In genomic region chr22:25564979-25565677, GRCh38 we compare ENCODE assay signal across 8 cellular contexts. TPM values are rescaled to one million over a fixed set of nuclear protein-coding genes. Genes with fewer than 3 reads are reported as not detected.
DNase-seq lines count a peak whose midpoint lies in the region; ATAC-seq and TF ChIP-seq lines count a peak whose summit lies in the region.

No MANE protein-coding gene starts in this region.

- intact Hi-C loops in OCI-LY7 (cut with micrococcal nuclease; ENCODE audit: unreplicated experiment) (loop anchor here (5.0 kb wide), 3 partner anchors 62 to 207 kb away; no protein-coding TSS in a partner anchor), MCF 10A (cut with micrococcal nuclease) (loop anchor here (5.0 kb wide), 1 partner anchor 103 kb away; no protein-coding TSS in a partner anchor)

- peak overlapping the region; percentile 68 for H3K4me3 ChIP-seq in CD8-positive, alpha-beta memory T cell (ENCODE audit: low read length)
- H3K4me3 ChIP-seq in OCI-LY7 (ENCODE audit: low read depth, low read length, poor library complexity, severe bottlenecking): peak overlapping the region; percentile 96

- H2AFZ ChIP-seq in H9 (ENCODE audit: low read length) (no peak overlapping the region), OCI-LY7 (ENCODE audit: low read length) (peak overlapping the region; percentile 29)

- peaks cover 15% of the 10 kb centered on the region for H3K23me2 ChIP-seq in H9 (ENCODE audit: insufficient read length, low read depth, low read length, poor library complexity, severe bottlenecking)

- no peaks in the 10 kb centered on the region for H3K79me1 ChIP-seq in H9 (ENCODE audit: insufficient read depth, low read depth, low read length, poor library complexity, severe bottlenecking)

- peak overlapping the region in 6 of 8 donors; percentile 70 to 95 (median 89) for H3K27ac Mint-ChIP-seq in CD8-positive, alpha-beta memory T cell
- H3K27ac Mint-ChIP-seq in H9: peak overlapping the region in 2 of 3 experiments; percentile 74 to 84; a peak in 4 of 7 replicates
- H3K27ac Mint-ChIP-seq in MCF 10A (ENCODE audit: low read depth, unreplicated experiment): peak overlapping the region; percentile 3
- H3K27ac Mint-ChIP-seq in stimulated activated memory B cell treated with anti-CD40 and anti-IgM and Interleukin-4, amounts not matched to agents 10 μg/mL and 1 μg/mL and 100 μg/mL, for 72 hours: peak overlapping the region; percentile 89

- H3K23ac ChIP-seq in H9 (ENCODE audit: insufficient read length, low read depth, low read length): no peak overlapping the region

- no peaks in the 10 kb centered on the region for H3K9me3 Mint-ChIP-seq in CD8-positive, alpha-beta memory T cell
- H3K9me3 Mint-ChIP-seq in H9 (no peaks in the 10 kb centered on the region), MCF 10A (ENCODE audit: unreplicated experiment) (no peaks in the 10 kb centered on the region)
- H3K9me3 Mint-ChIP-seq in stimulated activated memory B cell treated with anti-CD40 and anti-IgM and Interleukin-4, amounts not matched to agents 10 μg/mL and 1 μg/mL and 100 μg/mL, for 72 hours: no peaks in the 10 kb centered on the region

- H4K8ac ChIP-seq in H9 (replicated peaks; ENCODE audit: insufficient read length, low read depth, low read length): no peak overlapping the region

- POLR2A ChIA-PET in CD8-positive, alpha-beta memory T cell (lab: Charles Lee): no interaction called here
- POLR2A ChIA-PET in OCI-LY7 (lab: Charles Lee): interaction anchor here (1.2 to 1.3 kb wide), 2 partner anchors 10 to 143 kb away, joined by 3 to 4 read pairs; no protein-coding TSS in a partner anchor
- POLR2A ChIA-PET in MCF 10A (lab: Yijun Ruan, JAX): interaction anchor here (0.7 to 2.4 kb wide), 4 partner anchors 10 to 1025 kb away, joined by 3 to 18 read pairs (median 3); partner anchors contain the start of gene TPST2

- CTCF ChIA-PET in CD8-positive, alpha-beta memory T cell (lab: Charles Lee): no interaction called here
- CTCF ChIA-PET in OCI-LY7 (lab: Charles Lee; ENCODE audit: unreplicated experiment) (interaction anchor here (0.6 kb wide), 1 partner anchor 11 kb away, joined by 3 read pairs; no protein-coding TSS in a partner anchor), MCF 10A (lab: Yijun Ruan, JAX) (interaction anchor here (0.6 to 1.0 kb wide), 4 partner anchors 55 to 107 kb away, joined by 3 to 4 read pairs (median 3); no protein-coding TSS in a partner anchor)

- peak overlapping the region; percentile 89 to 95 (median 94) for H3K4me3 Mint-ChIP-seq in CD8-positive, alpha-beta memory T cell
- H3K4me3 Mint-ChIP-seq in H9: peak overlapping the region; percentile 91 to 93
- peak overlapping the region; percentile 77 for H3K4me3 Mint-ChIP-seq in MCF 10A (ENCODE audit: unreplicated experiment)
- H3K4me3 Mint-ChIP-seq in stimulated activated memory B cell treated with anti-CD40 and anti-IgM and Interleukin-4, amounts not matched to agents 10 μg/mL and 1 μg/mL and 100 μg/mL, for 72 hours: peak overlapping the region; percentile 94

- H2BK15ac ChIP-seq in H9 (ENCODE audit: low read depth, low read length): no peak overlapping the region

- no peaks in the 10 kb centered on the region for H3K27me3 ChIP-seq in CD8-positive, alpha-beta memory T cell (ENCODE audit: insufficient read depth, low read length, poor library complexity, severe bottlenecking)
- H3K27me3 ChIP-seq in H9 (ENCODE audit: insufficient read depth, low read length): peaks cover 1% of the 10 kb centered on the region; the same call in 1 of the 2 replicates

- no peak overlapping the region for H3K4ac ChIP-seq in H9 (ENCODE audit: low read depth, low read length)

- no peaks in the 10 kb centered on the region for H3K36me3 ChIP-seq in CD8-positive, alpha-beta memory T cell (ENCODE audit: insufficient read depth, low read length)
- H3K36me3 ChIP-seq in OCI-LY7 (ENCODE audit: insufficient read depth, low read length): no peaks in the 10 kb centered on the region

- peaks cover 0 to 6% (median 0%) of the 10 kb centered on the region in 3 donors for H3K36me3 Mint-ChIP-seq in CD8-positive, alpha-beta memory T cell
- no peaks in the 10 kb centered on the region for H3K36me3 Mint-ChIP-seq in H9 (ENCODE audit: insufficient read depth in 1 of 3, low read depth in 3 of 3)
- H3K36me3 Mint-ChIP-seq in MCF 10A (ENCODE audit: insufficient read depth, unreplicated experiment): no peaks in the 10 kb centered on the region
- peaks cover 5% of the 10 kb centered on the region for H3K36me3 Mint-ChIP-seq in stimulated activated memory B cell treated with anti-CD40 and anti-IgM and Interleukin-4, amounts not matched to agents 10 μg/mL and 1 μg/mL and 100 μg/mL, for 72 hours

- H3K27ac ChIP-seq in CD8-positive, alpha-beta memory T cell (ENCODE audit: low read depth, low read length): no peak overlapping the region
- H3K27ac ChIP-seq in H9 (ENCODE audit: insufficient read length, low read depth, low read length) (no peak overlapping the region), OCI-LY7 (ENCODE audit: low read depth, low read length, poor library complexity, severe bottlenecking) (peak overlapping the region; percentile 81)

- H4K20me1 ChIP-seq in H9 (ENCODE audit: control insufficient read depth, insufficient read depth, insufficient read length): no peaks in the 10 kb centered on the region
- no peaks in the 10 kb centered on the region for H4K20me1 ChIP-seq in OCI-LY7 (ENCODE audit: insufficient read depth, low read length)

- no peak overlapping the region for H2AK5ac ChIP-seq in H9 (ENCODE audit: insufficient read length, low read length)

- no peak overlapping the region for H4K5ac ChIP-seq in H9 (ENCODE audit: insufficient read length, low read depth, low read length)

- H3K79me2 ChIP-seq in H9 (ENCODE audit: insufficient read depth, low read length): no peaks in the 10 kb centered on the region; the same call in 1 of the 2 replicates
- peaks cover 50% of the 10 kb centered on the region for H3K79me2 ChIP-seq in OCI-LY7 (ENCODE audit: insufficient read depth, low read depth, low read length)

- no peak overlapping the region for H3T11ph ChIP-seq in H9 (ENCODE audit: low read length)

- ATAC-seq in left lobe of liver: peak; percentile 32
- ATAC-seq in stimulated activated memory B cell treated with anti-CD40 and anti-IgM and Interleukin-4, amounts not matched to agents 10 μg/mL and 1 μg/mL and 100 μg/mL, for 72 hours: peak; percentile 1

- no peak overlapping the region for H3K14ac ChIP-seq in H9 (ENCODE audit: insufficient read depth, low read length)

- no peak overlapping the region for H3K9ac ChIP-seq in H9 (ENCODE audit: extremely low read depth, insufficient read length, low read length)

- H3K4me2 ChIP-seq in H9 (ENCODE audit: insufficient read depth, insufficient read length, low read length) (peak overlapping the region; percentile 75), OCI-LY7 (ENCODE audit: low read length) (peak overlapping the region; percentile 93)

- no CpG with 5 or more reads among the region's 61 CpGs for WGBS in H9 (ENCODE audit: extremely low coverage, insufficient read length, low lambda C conversion rate)

- H2BK20ac ChIP-seq in H9 (ENCODE audit: low read depth, low read length, poor library complexity, severe bottlenecking): no peak overlapping the region

- H4K91ac ChIP-seq in H9 (ENCODE audit: insufficient read length, low read depth, low read length): no peak overlapping the region

- H3K56ac ChIP-seq in H9 (ENCODE audit: insufficient read length, low read depth, low read length): no peak overlapping the region

- H3K4me1 Mint-ChIP-seq in CD8-positive, alpha-beta memory T cell: peaks cover 19 to 29% (median 25%) of the 10 kb centered on the region in 3 donors
- H3K4me1 Mint-ChIP-seq in H9 (peaks cover 50 to 51% of the 10 kb centered on the region in 2 experiments), MCF 10A (ENCODE audit: insufficient read depth, unreplicated experiment) (peaks cover 5% of the 10 kb centered on the region)
- H3K4me1 Mint-ChIP-seq in stimulated activated memory B cell treated with anti-CD40 and anti-IgM and Interleukin-4, amounts not matched to agents 10 μg/mL and 1 μg/mL and 100 μg/mL, for 72 hours: peaks cover 70% of the 10 kb centered on the region

- no peak overlapping the region for H2BK120ac ChIP-seq in H9 (ENCODE audit: low read depth, low read length, poor library complexity, severe bottlenecking)

- no peak overlapping the region for H3K18ac ChIP-seq in H9 (ENCODE audit: insufficient read length, low read depth, low read length)

- H2BK5ac ChIP-seq in H9 (ENCODE audit: insufficient read length, low read length): no peak overlapping the region

- H3K27me3 Mint-ChIP-seq in CD8-positive, alpha-beta memory T cell: peaks cover 9 to 11% of the 10 kb centered on the region in 2 donors
- H3K27me3 Mint-ChIP-seq in H9 (ENCODE audit: low read depth) (peaks cover 42% of the 10 kb centered on the region), MCF 10A (ENCODE audit: insufficient read depth, unreplicated experiment) (no peaks in the 10 kb centered on the region)
- H3K27me3 Mint-ChIP-seq in stimulated activated memory B cell treated with anti-CD40 and anti-IgM and Interleukin-4, amounts not matched to agents 10 μg/mL and 1 μg/mL and 100 μg/mL, for 72 hours: no peaks in the 10 kb centered on the region

- DNase-seq in CD8-positive, alpha-beta memory T cell: peak in 3 of 5 donors; percentile 1 to 50 (median 11)
- DNase-seq in H9 (peak; percentile 81), OCI-LY7 (ENCODE audit: low spot score) (peak; percentile 39), MCF 10A (ENCODE audit: unreplicated experiment) (peak; percentile 14), left lobe of liver (ENCODE audit: low spot score) (peak; percentile 46), GM20000 (ENCODE audit: low spot score) (no peak), AG08395 (ENCODE audit: low spot score) (no peak)

- peaks cover 13% of the 10 kb centered on the region for H3K4me1 ChIP-seq in CD8-positive, alpha-beta memory T cell (ENCODE audit: insufficient read depth, low read length)
- H3K4me1 ChIP-seq in H9 (ENCODE audit: insufficient read depth, low read length) (no peaks in the 10 kb centered on the region; the same call in 1 of the 2 replicates), OCI-LY7 (ENCODE audit: insufficient read depth, low read length, poor library complexity, severe bottlenecking) (peaks cover 53% of the 10 kb centered on the region)

- H3K9me2 ChIP-seq in OCI-LY7 (ENCODE audit: insufficient read depth, low read length): no peaks in the 10 kb centered on the region

- no peak overlapping the region for H2BK12ac ChIP-seq in H9 (ENCODE audit: insufficient read length, low read depth, low read length)

- TF ChIP-seq CTCF in H9 (conservative IDR thresholded peaks at IDR 0.05) (no peak), OCI-LY7 (conservative IDR thresholded peaks at IDR 0.05; ENCODE audit: low read length) (no peak), MCF 10A (IDR thresholded peaks at IDR 0.05; ENCODE audit: unreplicated experiment) (no peak), GM20000 (IDR thresholded peaks at IDR 0.05; ENCODE audit: extremely low read depth, missing control alignments) (no peak)

- BruUV-seq in OCI-LY7 (replicated peaks; lab: Mats Ljungman, UMichigan): no TSS peak
- BruUV-seq in MCF 10A (replicated peaks; lab: Mats Ljungman, UMichigan): no TSS peak

- H3K9me3 ChIP-seq in CD8-positive, alpha-beta memory T cell (ENCODE audit: low read length): no peaks in the 10 kb centered on the region
- no peaks in the 10 kb centered on the region for H3K9me3 ChIP-seq in H9 (ENCODE audit: control insufficient read depth, low read depth, low read length)
- no peaks in the 10 kb centered on the region for H3K9me3 ChIP-seq in OCI-LY7 (ENCODE audit: low read length)

RNA-seq across cellular contexts. Expression of gene GRK3, which starts 0.7 kb away (rescaled TPM):
- 1 to 10 TPM; 8.3 to 9.4 TPM for total RNA-seq in CD8-positive, alpha-beta memory T cell
- 0.26 TPM for polyA plus RNA-seq in CD8-positive, alpha-beta memory T cell
- total RNA-seq in H9 (2021): 22.8 and 23.9 TPM in 2 replicates
- total RNA-seq in OCI-LY7 (2014; rRNA removed; shearing (Covaris generic)): 11.1 and 14.2 TPM in 2 replicates
- total RNA-seq in OCI-LY7 (2022): 39.3 and 39.5 TPM in 2 replicates
- total RNA-seq in MCF 10A (2022): 6.5 and 7.9 TPM in 2 replicates
- total RNA-seq in left lobe of liver: 1.3 TPM

Comparison
In these comparisons a context has a peak if more than half of its experiments do, and no peak if none do; other contexts are left out.
1. DNase-seq: peak in CD8-positive, alpha-beta memory T cell (3 of 5), H9 (single experiment), OCI-LY7 (single experiment), MCF 10A (single experiment) and left lobe of liver (single experiment); none in GM20000 (single experiment) and AG08395 (single experiment).
2. H3K27ac Mint-ChIP-seq: peak in every context shown above with its lines; median percentile 89 in CD8-positive, alpha-beta memory T cell; 89 in stimulated activated memory B cell treated with anti-CD40 and anti-IgM and Interleukin-4, amounts not matched to agents 10 μg/mL and 1 μg/mL and 100 μg/mL, for 72 hours; 79 in H9; 3 in MCF 10A.
3. Peak in every context shown above with its lines, with median percentiles within 50 percentile points of each other: H3K4me3 Mint-ChIP-seq.